In the genomic region with DNA sequence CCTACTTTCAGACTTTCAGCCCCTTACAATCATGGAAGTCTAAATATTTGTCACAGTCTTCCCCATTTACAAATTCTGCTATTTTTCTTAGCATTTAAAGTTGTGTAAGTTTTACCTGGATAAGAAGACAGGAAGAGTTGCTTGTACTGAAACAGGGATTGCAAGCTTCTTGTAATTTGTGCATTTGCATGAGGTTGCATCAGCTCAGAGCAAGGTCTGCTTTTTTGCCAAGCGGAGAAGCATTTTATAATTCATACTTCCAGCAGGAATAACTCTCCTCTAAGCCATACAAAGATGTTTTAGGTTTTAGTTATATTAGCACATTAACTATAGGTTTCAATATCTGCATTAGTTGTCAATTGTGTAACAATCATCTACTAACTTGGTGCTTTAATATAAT, we compare ENCODE assay signal across 17 cellular contexts.
DNase-seq lines count a peak whose midpoint lies in the region; ATAC-seq and TF ChIP-seq lines count a peak whose summit lies in the region.
"Had no signal": no experiment of that assay in that cellular context is flagged by ENCODE, and none has a peak within 500 bp of the region (broad histone marks: within the 10 kb centered on the region; RNA-seq: fewer than 3 reads in every experiment).

No MANE protein-coding gene starts in this region.

- WGBS in thyroid gland, 2 donors: 93 to 98% methylated on average over 1 of the region's 1 CpG

- no peaks in the 10 kb centered on the region for H3K27me3 ChIP-seq in thyroid gland

- TF ChIP-seq CTCF in thyroid gland (IDR thresholded peaks at IDR 0.05): no peak

- H3K4me3 ChIP-seq in thyroid gland (replicated peaks in 1 of 3): no peak overlapping the region
- H3K4me3 ChIP-seq: GM12878 had no signal

- no peaks in the 10 kb centered on the region for H3K4me1 ChIP-seq in thyroid gland

- H3K9me3 ChIP-seq in thyroid gland: no peaks in the 10 kb centered on the region

- no peak for TF ChIP-seq POLR2A in thyroid gland (IDR thresholded peaks at IDR 0.05)

- no peaks in the 10 kb centered on the region for H3K36me3 ChIP-seq in thyroid gland

- peak; percentile 7 for DNase-seq in DMS53 (lab: John Stamatoyannopoulos, UW)
- DNase-seq in DMS53 treated with DMSO at 0.1 percent for 48 hours (lab: John Stamatoyannopoulos, UW; ENCODE audit: unreplicated experiment): no peak
- peak; percentile 43 for DNase-seq in fibroblast of peridontal ligament (ENCODE audit: extremely low read depth)
- DNase-seq in thyroid gland: no peak
- DNase-seq: EL, MV-4-11, NCI-H1417, NCI-H187, NCI-H345, SIG-M5 had no signal

- peak overlapping the region; percentile 72 for H3K27ac ChIP-seq in angular gyrus (ENCODE audit: low read depth, low read length)
- peak overlapping the region; percentile 1 for H3K27ac ChIP-seq in temporal lobe (ENCODE audit: low read depth, low read length)
- no peak overlapping the region for H3K27ac ChIP-seq in thyroid gland
- H3K27ac ChIP-seq: 22Rv1, KMS-11 had no signal

- intact Hi-C loops in thyroid gland (cut with DNase I): no loop called here

- ATAC-seq in GM21381 (IDR thresholded peaks at IDR 0.05; ENCODE audit: unreplicated experiment): no peak
- no peak for ATAC-seq in GM19455 (IDR thresholded peaks at IDR 0.05; ENCODE audit: unreplicated experiment)
- ATAC-seq: GM12878 had no signal

Comparison
In these comparisons a context has a peak if more than half of its experiments do, and no peak if none do; other contexts are left out.
1. DNase-seq: peak in DMS53 (single experiment) and fibroblast of peridontal ligament (single experiment); none in DMS53 treated with DMSO at 0.1 percent for 48 hours (single experiment) and thyroid gland (0 of 2).
2. H3K27ac ChIP-seq: peak in angular gyrus (single experiment) and temporal lobe (single experiment); none in thyroid gland (0 of 3).